In the genomic region with DNA sequence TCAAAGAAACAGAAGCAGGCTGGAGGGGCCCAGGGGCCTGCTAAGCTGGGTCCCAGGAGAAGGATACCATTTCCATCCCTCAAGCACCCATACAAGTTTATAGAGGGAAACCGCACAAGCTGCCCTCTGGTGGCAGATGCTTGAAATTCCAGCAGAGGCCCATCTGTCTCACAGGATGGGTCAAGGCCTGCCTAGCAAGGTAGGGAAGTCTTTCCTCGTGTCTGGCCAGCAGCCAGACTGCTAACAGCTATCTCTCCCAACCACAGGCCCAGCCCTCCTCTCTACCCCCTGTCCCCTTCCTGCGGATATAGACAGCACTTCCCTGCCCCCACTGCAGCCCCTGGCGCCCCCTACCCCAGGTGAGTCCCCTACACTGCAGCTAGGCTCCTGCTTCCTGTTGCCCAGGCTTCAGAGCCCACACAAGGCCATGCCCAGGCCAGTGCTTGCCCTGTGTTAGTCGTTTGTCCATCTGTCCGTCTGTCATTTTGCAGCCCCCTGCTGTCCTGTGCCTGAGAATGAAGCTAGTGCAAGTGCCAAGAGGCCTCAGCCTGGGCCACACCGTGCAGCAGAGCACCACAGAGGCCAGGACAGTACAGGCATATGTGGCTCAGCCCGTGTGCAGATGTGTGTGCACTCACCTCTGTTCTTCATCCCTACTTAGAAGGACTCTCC, we compare ENCODE assay signal across 1 cellular context.
TF ChIP-seq lines count a peak whose summit lies in the region.

No MANE protein-coding gene starts in this region.

TF ChIP-seq in K562, 482 proteins besides CTCF, POLR2A, EP300 and RAD21 (continues in another document):
- no peak for TF ChIP-seq TAF7 (tag; IDR thresholded peaks at IDR 0.05)
- TF ChIP-seq SP1 (CRISPR knock-in tag; IDR thresholded peaks at IDR 0.05) = 0 out of 2 replicates have a peak, but pooled peaks have one; percentile 15
- TF ChIP-seq SAP30 (IDR thresholded peaks at IDR 0.05; ENCODE audit: borderline replicate concordance, insufficient read depth, low read depth, low read length, poor library complexity, severe bottlenecking) = no peak
- TF ChIP-seq NFIC (IDR thresholded peaks at IDR 0.05) = peak; percentile 97
- TF ChIP-seq SMAD1 (IDR thresholded peaks at IDR 0.05; ENCODE audit: low read depth, low read length, partially characterized antibody) = peak; percentile 36
- peak; percentile 34 for TF ChIP-seq GABPB1 (CRISPR knock-in tag; IDR thresholded peaks at IDR 0.05)
- 0 out of 2 replicates have a peak, but pooled peaks have one; percentile 37 for TF ChIP-seq NBN (IDR thresholded peaks at IDR 0.05; ENCODE audit: low read depth)
- 0 out of 2 replicates have a peak, but pooled peaks have one; percentile 18 for TF ChIP-seq CREM (IDR thresholded peaks at IDR 0.05; ENCODE audit: low read depth)
- no peak for TF ChIP-seq POLR3A (IDR thresholded peaks at IDR 0.05; ENCODE audit: borderline replicate concordance, extremely low read depth, insufficient read depth, insufficient read length)
- no peak for TF ChIP-seq HIVEP1 (CRISPR knock-in tag; IDR thresholded peaks at IDR 0.05)
- peak; percentile 57; the same call in 1 of the 2 replicates for TF ChIP-seq TFAP4 (CRISPR knock-in tag; IDR thresholded peaks at IDR 0.05; ENCODE audit: borderline replicate concordance)
- TF ChIP-seq RB1 (IDR thresholded peaks at IDR 0.05; ENCODE audit: low read depth) = peak; percentile 67; the same call in 1 of the 2 replicates
- TF ChIP-seq, protein P1, sequence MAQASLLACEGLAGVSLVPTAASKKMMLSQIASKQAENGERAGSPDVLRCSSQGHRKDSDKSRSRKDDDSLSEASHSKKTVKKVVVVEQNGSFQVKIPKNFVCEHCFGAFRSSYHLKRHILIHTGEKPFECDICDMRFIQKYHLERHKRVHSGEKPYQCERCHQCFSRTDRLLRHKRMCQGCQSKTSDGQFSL (CRISPR knock-in tag; IDR thresholded peaks at IDR 0.05) = peak; percentile 37; the same call in 1 of the 2 replicates
- TF ChIP-seq, protein P1 (tag; IDR thresholded peaks at IDR 0.05) = no peak
- TF ChIP-seq TBL1XR1 (IDR thresholded peaks at IDR 0.05; ENCODE audit: low read length in 2 of 2) = 0 out of 4 replicates have a peak, but pooled peaks of 1 of the 2 experiments have one; percentile 18
- TF ChIP-seq ZNF124 (CRISPR knock-in tag; IDR thresholded peaks at IDR 0.05) = no peak
- TF ChIP-seq XRCC5 (IDR thresholded peaks at IDR 0.05; ENCODE audit: low read depth, low read length) = 0 out of 2 replicates have a peak, but pooled peaks have one; percentile 39
- TF ChIP-seq CTBP1 (IDR thresholded peaks at IDR 0.05; ENCODE audit: borderline replicate concordance) = peak; percentile 87
- 0 out of 2 replicates have a peak, but pooled peaks have one; percentile 32 for TF ChIP-seq SMAD4 (CRISPR knock-in tag; conservative IDR thresholded peaks at IDR 0.05)
- TF ChIP-seq CBFA2T3 (IDR thresholded peaks at IDR 0.05) = peak; percentile 72
- peak; percentile 59 to 97; a peak in 3 of 4 replicates for TF ChIP-seq TEAD1 (CRISPR knock-in tag; IDR thresholded peaks at IDR 0.05)
- TF ChIP-seq MEIS2 (IDR thresholded peaks at IDR 0.05; ENCODE audit: partially characterized antibody) = peak; percentile 29
- TF ChIP-seq ZNF12 (CRISPR knock-in tag; IDR thresholded peaks at IDR 0.05) = 0 out of 2 replicates have a peak, but pooled peaks have one; percentile 25
- TF ChIP-seq ESRRA (IDR thresholded peaks at IDR 0.05; ENCODE audit: borderline replicate concordance, low read depth) = peak; percentile 68; the same call in 1 of the 2 replicates
- peak in 1 of 2 experiments; percentile 42; a peak in 1 of 4 replicates for TF ChIP-seq ARNT (IDR thresholded peaks at IDR 0.05)
- TF ChIP-seq ZEB2 (IDR thresholded peaks at IDR 0.05) = peak; percentile 65
- peak; percentile 39; the same call in 1 of the 2 replicates for TF ChIP-seq SMARCA4 (IDR thresholded peaks at IDR 0.05)
- TF ChIP-seq MAX (CRISPR knock-in tag; IDR thresholded peaks at IDR 0.05) = peak; percentile 75
- TF ChIP-seq ZNF134 (CRISPR knock-in tag; conservative IDR thresholded peaks at IDR 0.05) = no peak
- peak in 1 of 2 experiments; percentile 61; a peak in 2 of 4 replicates for TF ChIP-seq MAZ (CRISPR knock-in tag; conservative IDR thresholded peaks at IDR 0.05 in 1 of 2, IDR thresholded peaks at IDR 0.05 in 1 of 2)
- TF ChIP-seq CBX3 (IDR thresholded peaks at IDR 0.05; ENCODE audit: borderline replicate concordance in 1 of 2, low read length in 2 of 2) = peak in 1 of 2 experiments; percentile 50; a peak in 2 of 3 replicates
- peak; percentile 57 for TF ChIP-seq POLR2AphosphoS5 (IDR thresholded peaks at IDR 0.05; ENCODE audit: control insufficient read depth, insufficient read depth, low read depth, low read length)
- peak; percentile 87 for TF ChIP-seq MYC (IDR thresholded peaks at IDR 0.05; ENCODE audit: low read depth, low read length)
- TF ChIP-seq MYC (CRISPR knock-in tag; IDR thresholded peaks at IDR 0.05; ENCODE audit: borderline replicate concordance, low read depth) = no peak
- TF ChIP-seq, protein P2, sequence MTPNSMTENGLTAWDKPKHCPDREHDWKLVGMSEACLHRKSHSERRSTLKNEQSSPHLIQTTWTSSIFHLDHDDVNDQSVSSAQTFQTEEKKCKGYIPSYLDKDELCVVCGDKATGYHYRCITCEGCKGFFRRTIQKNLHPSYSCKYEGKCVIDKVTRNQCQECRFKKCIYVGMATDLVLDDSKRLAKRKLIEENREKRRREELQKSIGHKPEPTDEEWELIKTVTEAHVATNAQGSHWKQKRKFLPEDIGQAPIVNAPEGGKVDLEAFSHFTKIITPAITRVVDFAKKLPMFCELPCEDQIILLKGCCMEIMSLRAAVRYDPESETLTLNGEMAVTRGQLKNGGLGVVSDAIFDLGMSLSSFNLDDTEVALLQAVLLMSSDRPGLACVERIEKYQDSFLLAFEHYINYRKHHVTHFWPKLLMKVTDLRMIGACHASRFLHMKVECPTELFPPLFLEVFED (CRISPR knock-in tag; conservative IDR thresholded peaks at IDR 0.05) = 0 out of 2 replicates have a peak, but pooled peaks have one; percentile 60
- TF ChIP-seq EP400 (IDR thresholded peaks at IDR 0.05) = peak; percentile 55
- TF ChIP-seq TEAD4 (IDR thresholded peaks at IDR 0.05; ENCODE audit: low read length) = peak; percentile 84
- TF ChIP-seq TEAD4 (CRISPR knock-in tag; IDR thresholded peaks at IDR 0.05; ENCODE audit: borderline replicate concordance) = 0 out of 2 replicates have a peak, but pooled peaks have one; percentile 11
- TF ChIP-seq HNRNPLL (IDR thresholded peaks at IDR 0.05; ENCODE audit: low read depth, low read length, poor library complexity, severe bottlenecking) = no peak
- peak; percentile 75 for TF ChIP-seq ARID1B (IDR thresholded peaks at IDR 0.05)
- TF ChIP-seq, protein P3, sequence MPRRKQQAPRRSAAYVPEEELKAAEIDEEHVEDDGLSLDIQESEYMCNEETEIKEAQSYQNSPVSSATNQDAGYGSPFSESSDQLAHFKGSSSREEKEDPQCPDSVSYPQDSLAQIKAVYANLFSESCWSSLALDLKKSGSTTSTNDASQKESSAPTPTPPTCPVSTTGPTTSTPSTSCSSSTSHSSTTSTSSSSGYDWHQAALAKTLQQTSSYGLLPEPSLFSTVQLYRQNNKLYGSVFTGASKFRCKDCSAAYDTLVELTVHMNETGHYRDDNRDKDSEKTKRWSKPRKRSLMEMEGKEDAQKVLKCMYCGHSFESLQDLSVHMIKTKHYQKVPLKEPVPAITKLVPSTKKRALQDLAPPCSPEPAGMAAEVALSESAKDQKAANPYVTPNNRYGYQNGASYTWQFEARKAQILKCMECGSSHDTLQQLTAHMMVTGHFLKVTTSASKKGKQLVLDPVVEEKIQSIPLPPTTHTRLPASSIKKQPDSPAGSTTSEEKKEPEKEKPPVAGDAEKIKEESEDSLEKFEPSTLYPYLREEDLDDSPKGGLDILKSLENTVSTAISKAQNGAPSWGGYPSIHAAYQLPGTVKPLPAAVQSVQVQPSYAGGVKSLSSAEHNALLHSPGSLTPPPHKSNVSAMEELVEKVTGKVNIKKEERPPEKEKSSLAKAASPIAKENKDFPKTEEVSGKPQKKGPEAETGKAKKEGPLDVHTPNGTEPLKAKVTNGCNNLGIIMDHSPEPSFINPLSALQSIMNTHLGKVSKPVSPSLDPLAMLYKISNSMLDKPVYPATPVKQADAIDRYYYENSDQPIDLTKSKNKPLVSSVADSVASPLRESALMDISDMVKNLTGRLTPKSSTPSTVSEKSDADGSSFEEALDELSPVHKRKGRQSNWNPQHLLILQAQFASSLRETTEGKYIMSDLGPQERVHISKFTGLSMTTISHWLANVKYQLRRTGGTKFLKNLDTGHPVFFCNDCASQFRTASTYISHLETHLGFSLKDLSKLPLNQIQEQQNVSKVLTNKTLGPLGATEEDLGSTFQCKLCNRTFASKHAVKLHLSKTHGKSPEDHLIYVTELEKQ (CRISPR knock-in tag; IDR thresholded peaks at IDR 0.05) = no peak
- TF ChIP-seq SOX6 (IDR thresholded peaks at IDR 0.05) = peak; percentile 58; the same call in 1 of the 2 replicates
- TF ChIP-seq NFIX (CRISPR knock-in tag; IDR thresholded peaks at IDR 0.05; ENCODE audit: low read depth) = no peak
- TF ChIP-seq TRIM24 (IDR thresholded peaks at IDR 0.05) = peak in 1 of 2 experiments; percentile 47; a peak in 1 of 4 replicates
- no peak for TF ChIP-seq SIN3B (IDR thresholded peaks at IDR 0.05; ENCODE audit: low read depth)
- 0 out of 2 replicates have a peak, but pooled peaks have one; percentile 31 for TF ChIP-seq RNF2 (IDR thresholded peaks at IDR 0.05)
- peak in 1 of 2 experiments; percentile 48; a peak in 1 of 4 replicates for TF ChIP-seq MLLT1 (IDR thresholded peaks at IDR 0.05)
- TF ChIP-seq HMBOX1 (IDR thresholded peaks at IDR 0.05) = peak; percentile 71
- TF ChIP-seq ZNF583 (CRISPR knock-in tag; IDR thresholded peaks at IDR 0.05) = no peak
- TF ChIP-seq MECOM (CRISPR knock-in tag; IDR thresholded peaks at IDR 0.05) = peak; percentile 38; the same call in 1 of the 2 replicates
- TF ChIP-seq SMC3 (conservative IDR thresholded peaks at IDR 0.05; ENCODE audit: insufficient read depth, low read depth, low read length) = peak; percentile 79
- peak; percentile 97 for TF ChIP-seq ZBTB7A (IDR thresholded peaks at IDR 0.05; ENCODE audit: borderline replicate concordance, control insufficient read depth, low read depth, low read length)
- peak in 1 of 2 experiments; percentile 58; a peak in 2 of 4 replicates for TF ChIP-seq HDAC1 (IDR thresholded peaks at IDR 0.05)
- TF ChIP-seq CTCFL (IDR thresholded peaks at IDR 0.05; ENCODE audit: borderline replicate concordance, insufficient read depth, low read depth, low read length, poor library complexity, severe bottlenecking) = peak; percentile 15
- 0 out of 2 replicates have a peak, but pooled peaks have one; percentile 20 for TF ChIP-seq SUPT5H (IDR thresholded peaks at IDR 0.05)
- TF ChIP-seq CBFA2T2 (conservative IDR thresholded peaks at IDR 0.05) = peak; percentile 41
- TF ChIP-seq PML (IDR thresholded peaks at IDR 0.05; ENCODE audit: low read length) = 0 out of 2 replicates have a peak, but pooled peaks have one; percentile 15
- no peak for TF ChIP-seq FOXM1 (IDR thresholded peaks at IDR 0.05; ENCODE audit: low read depth)
- no peak for TF ChIP-seq FOXM1 (CRISPR knock-in tag; IDR thresholded peaks at IDR 0.05; ENCODE audit: low read depth)
- peak; percentile 27; the same call in 1 of the 2 replicates for TF ChIP-seq CBFB (CRISPR knock-in tag; IDR thresholded peaks at IDR 0.05)
- TF ChIP-seq STAT5B (CRISPR knock-in tag; IDR thresholded peaks at IDR 0.05) = no peak
- TF ChIP-seq SPI1 (IDR thresholded peaks at IDR 0.05; ENCODE audit: borderline replicate concordance, low read depth, low read length) = peak; percentile 45; the same call in 1 of the 2 replicates
